Comparison of ENCODE assay signal across 27 cellular contexts in genomic region chr6:13417954-13418353, GRCh38.
"Had no signal": no experiment of that assay in that cellular context is flagged by ENCODE, and none has a peak within 500 bp of the region (broad histone marks: within the 10 kb centered on the region; RNA-seq: fewer than 3 reads in every experiment).

No MANE protein-coding gene starts in this region.

- H3K36me3 Mint-ChIP-seq: activated CD4-positive, alpha-beta memory T cell treated with anti-CD3 and anti-CD28 coated beads for 36 hours; stimulated activated effector memory CD8-positive, alpha-beta T cell treated with anti-CD3 and anti-CD28 coated beads, Interleukin-12 subunit alpha, Interleukin-12 subunit beta, amount 100 ng/mL, for 72 hours had no signal

- DNase-seq: activated CD4-positive, alpha-beta memory T cell treated with anti-CD3 and anti-CD28 coated beads for 36 hours; activated CD4-positive, alpha-beta T cell treated with anti-CD3 and anti-CD28 coated beads for 4 hours; activated CD8-positive, alpha-beta memory T cell treated with anti-CD3 and anti-CD28 coated beads, Interleukin-2, amount 50 U/mL, for 48 hours; activated naive CD8-positive, alpha-beta T cell treated with anti-CD3 and anti-CD28 coated beads, Interleukin-2, amount 50 U/mL, for 24 hours; activated T-cell treated with anti-CD3 and anti-CD28 coated beads, Interleukin-2, amount 50 U/mL, for 24 hours; amygdala; dermis blood vessel endothelial cell; effector CD8-positive, alpha-beta T cell; naive thymus-derived CD8-positive, alpha-beta T cell; right cardiac atrium; SK-N-SH; stimulated activated CD4-positive, alpha-beta T cell treated with anti-CD3 and anti-CD28 coated beads, Interleukin-4, amount 100 ng/mL, for 1 hour; SW 1271; T-helper 9 cell; trophoblast cell; uterus had no signal

- H3K27ac ChIP-seq: uterus, VCaP had no signal

- H3K9me3 ChIP-seq: SK-N-SH, uterus had no signal

- H3K27me3 ChIP-seq: uterus had no signal

- FAIRE-seq: colon, endometrium, frontal cortex, islet of Langerhans, TTC549 had no signal

- H3K27ac Mint-ChIP-seq: activated CD4-positive, alpha-beta memory T cell treated with anti-CD3 and anti-CD28 coated beads for 36 hours; activated naive CD4-positive, alpha-beta T cell treated with anti-CD3 and anti-CD28 coated beads, Interleukin-2, amount 50 U/mL, for 24 hours; activated naive CD8-positive, alpha-beta T cell treated with anti-CD3 and anti-CD28 coated beads, Interleukin-2, amount 50 U/mL, for 24 hours; activated T-cell treated with anti-CD3 and anti-CD28 coated beads, Interleukin-2, amount 50 U/mL, for 24 hours; activated T-helper 2 cell treated with anti-CD3 and anti-CD28 coated beads, Interferon-gamma antibody, Interleukin-2, Interleukin-4, amounts not matched to agents 10 μg/mL and 5 μg/mL and 100 μg/mL, durations not matched to agents 14 hours and 24 hours and 36 hours; naive thymus-derived CD8-positive, alpha-beta T cell; stimulated activated effector memory CD8-positive, alpha-beta T cell treated with anti-CD3 and anti-CD28 coated beads, Interleukin-12 subunit alpha, Interleukin-12 subunit beta, amount 100 ng/mL, for 72 hours; stimulated activated naive CD8-positive, alpha-beta T cell treated with anti-CD3 and anti-CD28 coated beads, Interleukin-15, Interleukin-2, amounts not matched to agents 100 ng/mL and 50 ng/mL, for 24 hours; T-helper 1 cell treated with Interleukin-12 subunit alpha and Interleukin-12 subunit beta and Interleukin-4 antibody, amounts not matched to agents 30 μg/mL and 1 μg/mL, for 36 hours had no signal

- H3K9me3 Mint-ChIP-seq: activated CD4-positive, alpha-beta memory T cell treated with anti-CD3 and anti-CD28 coated beads for 36 hours; activated naive CD4-positive, alpha-beta T cell treated with anti-CD3 and anti-CD28 coated beads, Interleukin-2, amount 50 U/mL, for 24 hours had no signal

- H3K27me3 Mint-ChIP-seq: activated CD4-positive, alpha-beta memory T cell treated with anti-CD3 and anti-CD28 coated beads for 36 hours; activated naive CD4-positive, alpha-beta T cell treated with anti-CD3 and anti-CD28 coated beads, Interleukin-2, amount 50 U/mL, for 24 hours; activated naive CD8-positive, alpha-beta T cell treated with anti-CD3 and anti-CD28 coated beads, Interleukin-2, amount 50 U/mL, for 24 hours; activated T-cell treated with anti-CD3 and anti-CD28 coated beads, Interleukin-2, amount 50 U/mL, for 24 hours had no signal

- H3K36me3 ChIP-seq: uterus had no signal

- H3K4me3 ChIP-seq: uterus had no signal

- H3K4me3 Mint-ChIP-seq: activated CD4-positive, alpha-beta memory T cell treated with anti-CD3 and anti-CD28 coated beads for 36 hours; activated naive CD4-positive, alpha-beta T cell treated with anti-CD3 and anti-CD28 coated beads, Interleukin-2, amount 50 U/mL, for 24 hours; activated naive CD8-positive, alpha-beta T cell treated with anti-CD3 and anti-CD28 coated beads, Interleukin-2, amount 50 U/mL, for 24 hours; activated T-cell treated with anti-CD3 and anti-CD28 coated beads, Interleukin-2, amount 50 U/mL, for 24 hours; naive thymus-derived CD8-positive, alpha-beta T cell; stimulated activated effector memory CD8-positive, alpha-beta T cell treated with anti-CD3 and anti-CD28 coated beads, Interleukin-12 subunit alpha, Interleukin-12 subunit beta, amount 100 ng/mL, for 72 hours; stimulated activated naive CD8-positive, alpha-beta T cell treated with anti-CD3 and anti-CD28 coated beads, Interleukin-15, Interleukin-2, amounts not matched to agents 100 ng/mL and 50 ng/mL, for 24 hours; T-helper 1 cell treated with Interleukin-12 subunit alpha and Interleukin-12 subunit beta and Interleukin-4 antibody, amounts not matched to agents 30 μg/mL and 1 μg/mL, for 36 hours had no signal

- H3K4me2 ChIP-seq: SK-N-SH had no signal

- ATAC-seq: activated naive CD8-positive, alpha-beta T cell treated with anti-CD3 and anti-CD28 coated beads, Interleukin-2, amount 50 U/mL, for 24 hours; naive thymus-derived CD8-positive, alpha-beta T cell; right cardiac atrium; stimulated activated effector memory CD8-positive, alpha-beta T cell treated with anti-CD3 and anti-CD28 coated beads, Interleukin-12 subunit alpha, Interleukin-12 subunit beta, amount 100 ng/mL, for 72 hours had no signal

- H3K9ac ChIP-seq: SK-N-SH had no signal
